In the genomic region with DNA sequence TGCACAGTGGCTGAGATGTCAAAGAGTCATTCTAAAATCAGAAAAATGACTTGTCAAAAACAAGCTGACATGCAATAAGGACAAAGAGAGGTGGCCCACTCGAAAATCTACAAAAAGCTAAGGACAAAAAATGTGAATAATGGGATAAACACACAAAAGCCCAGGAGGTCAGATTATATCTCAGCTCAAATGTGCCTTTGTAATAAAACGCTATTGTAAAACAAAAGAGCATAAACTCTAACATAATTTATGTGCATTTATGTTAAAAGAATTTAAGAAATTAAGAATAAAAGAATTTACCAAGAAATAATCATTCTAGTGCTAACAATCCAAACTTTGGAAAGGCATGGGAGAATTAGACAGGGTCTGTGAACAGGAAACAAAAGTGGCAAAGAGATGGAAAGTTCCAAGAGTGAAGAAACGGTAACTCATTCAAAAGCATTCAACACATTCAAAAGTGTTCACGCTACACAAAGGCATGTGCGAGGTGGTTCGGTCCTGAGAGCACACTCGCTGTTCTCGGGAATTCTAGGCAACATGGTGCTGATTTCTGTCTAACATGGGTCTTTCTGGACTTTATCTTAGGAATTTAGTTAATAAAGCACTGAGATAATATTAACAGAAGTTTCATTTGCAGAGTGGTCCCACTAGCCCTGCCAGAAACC, we compare ENCODE assay signal across 10 cellular contexts.
"Had no signal": no experiment of that assay in that cellular context is flagged by ENCODE, and none has a peak within 500 bp of the region (broad histone marks: within the 10 kb centered on the region; RNA-seq: fewer than 3 reads in every experiment).

No MANE protein-coding gene starts in this region.

- DNase-seq: activated CD4-positive, alpha-beta memory T cell treated with anti-CD3 and anti-CD28 coated beads for 36 hours; activated gamma-delta T cell; activated T-cell treated with anti-CD3 and anti-CD28 coated beads, Interleukin-2, amount 50 U/mL, for 48 hours; amygdala; brain microvascular endothelial cell; gastrocnemius medialis; ovary had no signal

- H3K4me3 Mint-ChIP-seq: activated CD4-positive, alpha-beta memory T cell treated with anti-CD3 and anti-CD28 coated beads for 36 hours; activated naive CD8-positive, alpha-beta T cell; neural crest cell had no signal

- H3K9me3 ChIP-seq: gastrocnemius medialis, ovary, thyroid gland had no signal

- H3K27me3 ChIP-seq: brain microvascular endothelial cell, gastrocnemius medialis, ovary, thyroid gland had no signal

- H3K36me3 ChIP-seq: brain microvascular endothelial cell, gastrocnemius medialis, ovary, thyroid gland had no signal

- H3K36me3 Mint-ChIP-seq: activated CD4-positive, alpha-beta memory T cell treated with anti-CD3 and anti-CD28 coated beads for 36 hours; activated naive CD8-positive, alpha-beta T cell had no signal

- ATAC-seq: gastrocnemius medialis had no signal

- H3K9me3 Mint-ChIP-seq: activated CD4-positive, alpha-beta memory T cell treated with anti-CD3 and anti-CD28 coated beads for 36 hours; neural crest cell had no signal

- H3K27ac Mint-ChIP-seq: activated CD4-positive, alpha-beta memory T cell treated with anti-CD3 and anti-CD28 coated beads for 36 hours; activated naive CD8-positive, alpha-beta T cell had no signal

- H3K27ac ChIP-seq: brain microvascular endothelial cell, gastrocnemius medialis, ovary, thyroid gland had no signal

- H3K4me3 ChIP-seq: gastrocnemius medialis, ovary, thyroid gland had no signal
